In genomic region chr1:161524742-161525250, GRCh38 we compare ENCODE assay signal across 1 cellular context.
TF ChIP-seq lines count a peak whose summit lies in the region.

No MANE protein-coding gene starts in this region.

TF ChIP-seq in GM23338, 12 proteins besides CTCF, POLR2A, EP300 and RAD21:
- TF ChIP-seq EZH2 (IDR thresholded peaks at IDR 0.05; ENCODE audit: low read depth, unreplicated experiment), result peak; percentile 50
TF ChIP-seq in GM23338: peak in this region for 1; not testable (repeated sequence) for 11.
